In genomic region chr1:237416924-237417655, GRCh38 we compare ENCODE assay signal across 1 cellular context.
TF ChIP-seq lines count a peak whose summit lies in the region.

No MANE protein-coding gene starts in this region.

TF ChIP-seq in WTC11, 78 proteins besides CTCF, POLR2A, EP300 and RAD21 (continued from another document):
- TF ChIP-seq ARID4B (CRISPR knock-in tag; IDR thresholded peaks at IDR 0.05; ENCODE audit: borderline replicate concordance) (no peak), ZNF423 (CRISPR knock-in tag; IDR thresholded peaks at IDR 0.05) (no peak), RELA (CRISPR knock-in tag; IDR thresholded peaks at IDR 0.05; ENCODE audit: borderline replicate concordance) (no peak), ZNF263 (CRISPR knock-in tag; IDR thresholded peaks at IDR 0.05; ENCODE audit: low read depth) (no peak), PRRX2 (CRISPR knock-in tag; IDR thresholded peaks at IDR 0.05) (no peak), ZNF232 (CRISPR knock-in tag; IDR thresholded peaks at IDR 0.05) (no peak)
